In the genomic region with DNA sequence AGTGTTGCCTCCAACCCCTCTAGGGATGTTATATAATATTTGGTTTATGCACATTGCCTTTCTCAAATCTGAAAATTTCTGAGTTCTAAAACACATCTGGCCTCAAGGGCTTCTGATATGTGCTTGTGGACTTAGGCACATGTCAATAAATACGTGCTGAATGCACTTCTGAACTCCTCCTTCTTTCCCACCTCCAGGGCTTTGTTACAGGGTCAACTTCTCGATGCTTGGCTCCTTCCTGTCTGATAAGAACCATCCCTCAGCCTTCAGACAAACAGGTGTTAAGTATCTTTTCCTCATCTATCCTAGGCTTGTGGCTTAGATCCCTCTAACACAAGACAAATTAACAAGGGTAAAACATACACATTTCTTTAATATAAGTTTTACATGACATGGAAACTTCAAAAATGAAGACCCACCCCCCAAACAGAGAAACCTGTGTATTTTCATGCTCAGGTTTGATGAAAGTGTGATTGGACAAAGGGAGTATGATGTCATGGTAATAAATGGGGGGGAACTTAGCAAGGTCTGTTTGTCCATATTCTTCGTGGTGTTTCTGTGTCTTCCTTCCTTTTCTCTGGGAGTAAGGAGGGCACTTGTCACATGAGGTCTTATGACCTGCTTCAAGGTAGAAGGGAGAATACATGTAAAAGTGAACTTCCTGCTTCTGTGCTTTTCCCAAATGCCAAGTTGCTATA, we compare ENCODE assay signal across 19 cellular contexts.
DNase-seq lines count a peak whose midpoint lies in the region; ATAC-seq and TF ChIP-seq lines count a peak whose summit lies in the region.
"Had no signal": no experiment of that assay in that cellular context is flagged by ENCODE, and none has a peak within 500 bp of the region (broad histone marks: within the 10 kb centered on the region; RNA-seq: fewer than 3 reads in every experiment).

No MANE protein-coding gene starts in this region.

- DNase-seq in activated CD4-positive, alpha-beta T cell treated with anti-CD3 and anti-CD28 coated beads, Interleukin-2, amount 10 ng/mL, durations not matched to agents 24 days and 14 days = no peak
- DNase-seq in activated CD4-positive, alpha-beta T cell treated with anti-CD3 and anti-CD28 coated beads, Interleukin-2, amount 50 U/mL, for 48 hours = no peak
- DNase-seq in NCI-H2029 treated with DMSO at 0.1 percent for 48 hours (lab: John Stamatoyannopoulos, UW) = peak; percentile 89
- no peak for DNase-seq in endothelial cell (ENCODE audit: low spot score)
- no peak for DNase-seq in AG20443 (ENCODE audit: low spot score)
- no peak for DNase-seq in NCI-H1048 (lab: John Stamatoyannopoulos, UW)
- no peak for DNase-seq in effector CD8-positive, alpha-beta T cell (lab: John Stamatoyannopoulos, UW)
- DNase-seq: Calu3; CD4-positive, CD25-positive, alpha-beta regulatory T cell; DMS79 treated with DMSO at 0.1 percent for 48 hours; GDM1; H9; NCI-H1092; NCI-H187; Peyer's patch; Right ventricle myocardium superior had no signal

- no peak overlapping the region for H3K4me3 Mint-ChIP-seq in activated CD4-positive, alpha-beta T cell treated with anti-CD3 and anti-CD28 coated beads, Interleukin-2, amount 10 ng/mL, durations not matched to agents 24 days and 14 days
- H3K4me3 Mint-ChIP-seq in endothelial cell (ENCODE audit: unreplicated experiment) = no peak overlapping the region
- no peak overlapping the region for H3K4me3 Mint-ChIP-seq in stimulated activated memory B cell treated with anti-CD40 and anti-IgM and Interleukin-4, amounts not matched to agents 10 μg/mL and 1 μg/mL and 100 μg/mL, for 72 hours
- H3K4me3 Mint-ChIP-seq: CD4-positive, CD25-positive, alpha-beta regulatory T cell; H9 had no signal

- TF ChIP-seq CTCF in endothelial cell (IDR thresholded peaks at IDR 0.05; ENCODE audit: unreplicated experiment) = no peak

- intact Hi-C loops in activated CD4-positive, alpha-beta T cell treated with anti-CD3 and anti-CD28 coated beads, Interleukin-2, amount 10 ng/mL, durations not matched to agents 24 days and 14 days (cut with micrococcal nuclease) = no loop called here

- H3K4me1 Mint-ChIP-seq in activated CD4-positive, alpha-beta T cell treated with anti-CD3 and anti-CD28 coated beads, Interleukin-2, amount 10 ng/mL, durations not matched to agents 24 days and 14 days = peaks cover 22% of the 10 kb centered on the region
- peaks cover 33% of the 10 kb centered on the region for H3K4me1 Mint-ChIP-seq in endothelial cell (ENCODE audit: unreplicated experiment)
- peaks cover 25% of the 10 kb centered on the region for H3K4me1 Mint-ChIP-seq in stimulated activated memory B cell treated with anti-CD40 and anti-IgM and Interleukin-4, amounts not matched to agents 10 μg/mL and 1 μg/mL and 100 μg/mL, for 72 hours

- peaks cover 9% of the 10 kb centered on the region for H3K9me3 Mint-ChIP-seq in activated CD4-positive, alpha-beta T cell treated with anti-CD3 and anti-CD28 coated beads, Interleukin-2, amount 10 ng/mL, durations not matched to agents 24 days and 14 days
- no peaks in the 10 kb centered on the region for H3K9me3 Mint-ChIP-seq in endothelial cell (ENCODE audit: unreplicated experiment)
- H3K9me3 Mint-ChIP-seq in stimulated activated memory B cell treated with anti-CD40 and anti-IgM and Interleukin-4, amounts not matched to agents 10 μg/mL and 1 μg/mL and 100 μg/mL, for 72 hours = peaks cover 9% of the 10 kb centered on the region

- ATAC-seq in stimulated activated memory B cell treated with anti-CD40 and anti-IgM and Interleukin-4, amounts not matched to agents 10 μg/mL and 1 μg/mL and 100 μg/mL, for 72 hours = no peak
- ATAC-seq: SK-N-SH treated with all-trans-retinoic acid at 6 μM for 48 hours had no signal

- peak overlapping the region; percentile 12 for H3K27ac Mint-ChIP-seq in activated CD4-positive, alpha-beta T cell treated with anti-CD3 and anti-CD28 coated beads, Interleukin-2, amount 10 ng/mL, durations not matched to agents 24 days and 14 days
- H3K27ac Mint-ChIP-seq in endothelial cell (ENCODE audit: unreplicated experiment) = peak overlapping the region; percentile 36
- peak overlapping the region; percentile 28 for H3K27ac Mint-ChIP-seq in stimulated activated memory B cell treated with anti-CD40 and anti-IgM and Interleukin-4, amounts not matched to agents 10 μg/mL and 1 μg/mL and 100 μg/mL, for 72 hours
- H3K27ac Mint-ChIP-seq: CD4-positive, CD25-positive, alpha-beta regulatory T cell; IgD-negative memory B cell had no signal

- H3K36me3 Mint-ChIP-seq in activated CD4-positive, alpha-beta T cell treated with anti-CD3 and anti-CD28 coated beads, Interleukin-2, amount 10 ng/mL, durations not matched to agents 24 days and 14 days (ENCODE audit: low read depth) = peaks cover 10% of the 10 kb centered on the region
- H3K36me3 Mint-ChIP-seq in endothelial cell (ENCODE audit: low read depth, unreplicated experiment) = no peaks in the 10 kb centered on the region
- peaks cover 26% of the 10 kb centered on the region for H3K36me3 Mint-ChIP-seq in stimulated activated memory B cell treated with anti-CD40 and anti-IgM and Interleukin-4, amounts not matched to agents 10 μg/mL and 1 μg/mL and 100 μg/mL, for 72 hours
- H3K36me3 Mint-ChIP-seq: CD4-positive, CD25-positive, alpha-beta regulatory T cell had no signal

- no peaks in the 10 kb centered on the region for H3K27me3 Mint-ChIP-seq in activated CD4-positive, alpha-beta T cell treated with anti-CD3 and anti-CD28 coated beads, Interleukin-2, amount 10 ng/mL, durations not matched to agents 24 days and 14 days
- peaks cover 2% of the 10 kb centered on the region for H3K27me3 Mint-ChIP-seq in endothelial cell (ENCODE audit: unreplicated experiment)
- no peaks in the 10 kb centered on the region for H3K27me3 Mint-ChIP-seq in stimulated activated memory B cell treated with anti-CD40 and anti-IgM and Interleukin-4, amounts not matched to agents 10 μg/mL and 1 μg/mL and 100 μg/mL, for 72 hours
- H3K27me3 Mint-ChIP-seq: IgD-negative memory B cell had no signal
